In the genomic region with DNA sequence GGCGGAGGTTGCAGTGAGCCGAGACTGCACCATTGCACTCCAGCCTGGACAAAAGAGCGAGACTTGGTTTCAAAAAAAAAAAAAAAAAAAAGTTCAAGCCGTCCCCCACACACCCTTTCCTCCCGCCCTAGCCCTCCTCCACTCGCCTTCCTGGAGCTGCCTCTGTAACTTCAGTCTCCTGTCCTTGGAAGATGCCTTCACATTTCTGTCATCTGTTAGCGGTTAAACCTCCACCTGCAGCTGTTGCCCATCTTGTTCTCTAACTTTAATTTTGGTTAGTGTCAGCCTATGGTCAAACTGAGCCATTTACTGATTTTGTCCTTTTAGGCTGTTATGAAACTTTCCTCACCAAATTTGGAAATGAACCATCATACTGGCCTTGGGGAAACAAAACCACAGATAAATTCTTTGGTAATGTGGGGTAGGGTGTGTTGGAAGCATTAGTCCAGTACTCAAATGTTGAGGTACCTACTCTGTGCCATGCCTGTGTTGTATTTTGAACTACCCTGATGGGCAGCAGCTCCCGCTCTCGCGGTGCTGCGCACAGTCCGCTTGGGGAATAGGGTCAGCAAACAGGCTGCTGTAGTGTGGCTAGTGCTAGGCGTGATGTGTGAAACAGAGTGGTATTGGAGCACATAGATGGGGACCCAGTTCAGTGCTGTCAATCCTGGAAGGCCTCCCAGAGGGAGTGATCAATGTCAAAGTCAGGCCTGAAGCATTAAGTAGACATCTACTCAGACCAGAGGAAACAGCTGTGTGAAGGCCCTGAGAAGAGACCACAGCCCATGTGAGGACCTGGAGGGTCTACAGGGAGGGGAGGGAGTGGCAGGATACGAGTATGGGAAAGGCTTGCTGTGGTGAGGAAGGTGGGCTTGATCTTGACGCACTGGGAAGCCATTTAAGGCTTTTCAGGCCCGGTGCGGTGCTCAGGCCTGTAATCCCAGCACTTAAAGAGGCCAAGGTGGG, we compare ENCODE assay signal across 2 cellular contexts.
TF ChIP-seq lines count a peak whose summit lies in the region.

No MANE protein-coding gene starts in this region.

TF ChIP-seq in IMR-90, 13 proteins besides CTCF, POLR2A, EP300 and RAD21:
- TF ChIP-seq RCOR1 (IDR thresholded peaks at IDR 0.05; ENCODE audit: insufficient replicate concordance, low read length), result no peak
- TF ChIP-seq, protein P1, sequence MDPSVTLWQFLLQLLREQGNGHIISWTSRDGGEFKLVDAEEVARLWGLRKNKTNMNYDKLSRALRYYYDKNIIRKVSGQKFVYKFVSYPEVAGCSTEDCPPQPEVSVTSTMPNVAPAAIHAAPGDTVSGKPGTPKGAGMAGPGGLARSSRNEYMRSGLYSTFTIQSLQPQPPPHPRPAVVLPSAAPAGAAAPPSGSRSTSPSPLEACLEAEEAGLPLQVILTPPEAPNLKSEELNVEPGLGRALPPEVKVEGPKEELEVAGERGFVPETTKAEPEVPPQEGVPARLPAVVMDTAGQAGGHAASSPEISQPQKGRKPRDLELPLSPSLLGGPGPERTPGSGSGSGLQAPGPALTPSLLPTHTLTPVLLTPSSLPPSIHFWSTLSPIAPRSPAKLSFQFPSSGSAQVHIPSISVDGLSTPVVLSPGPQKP (IDR thresholded peaks at IDR 0.05; ENCODE audit: borderline replicate concordance, low read depth, low read length), result no peak
- TF ChIP-seq CHD1 (IDR thresholded peaks at IDR 0.05; ENCODE audit: low read depth, low read length), result no peak
- TF ChIP-seq SMC3 (IDR thresholded peaks at IDR 0.05; ENCODE audit: low read depth, low read length), result no peak
- no peak for TF ChIP-seq FOS (IDR thresholded peaks at IDR 0.05; ENCODE audit: low read depth, low read length)
- TF ChIP-seq CEBPB (IDR thresholded peaks at IDR 0.05; ENCODE audit: low read depth, low read length), result no peak

TF ChIP-seq in WTC11, 78 proteins besides CTCF, POLR2A, EP300 and RAD21:
- TF ChIP-seq SMAD3 (CRISPR knock-in tag; IDR thresholded peaks at IDR 0.05; ENCODE audit: borderline replicate concordance) (no peak), CREM (CRISPR knock-in tag; IDR thresholded peaks at IDR 0.05) (no peak), ZNF423 (CRISPR knock-in tag; IDR thresholded peaks at IDR 0.05) (no peak), CBFB (CRISPR knock-in tag; IDR thresholded peaks at IDR 0.05; ENCODE audit: low read depth) (no peak), CREB1 (CRISPR knock-in tag; IDR thresholded peaks at IDR 0.05) (no peak), ZNF263 (CRISPR knock-in tag; IDR thresholded peaks at IDR 0.05; ENCODE audit: low read depth) (no peak)
- TF ChIP-seq, protein P2, sequence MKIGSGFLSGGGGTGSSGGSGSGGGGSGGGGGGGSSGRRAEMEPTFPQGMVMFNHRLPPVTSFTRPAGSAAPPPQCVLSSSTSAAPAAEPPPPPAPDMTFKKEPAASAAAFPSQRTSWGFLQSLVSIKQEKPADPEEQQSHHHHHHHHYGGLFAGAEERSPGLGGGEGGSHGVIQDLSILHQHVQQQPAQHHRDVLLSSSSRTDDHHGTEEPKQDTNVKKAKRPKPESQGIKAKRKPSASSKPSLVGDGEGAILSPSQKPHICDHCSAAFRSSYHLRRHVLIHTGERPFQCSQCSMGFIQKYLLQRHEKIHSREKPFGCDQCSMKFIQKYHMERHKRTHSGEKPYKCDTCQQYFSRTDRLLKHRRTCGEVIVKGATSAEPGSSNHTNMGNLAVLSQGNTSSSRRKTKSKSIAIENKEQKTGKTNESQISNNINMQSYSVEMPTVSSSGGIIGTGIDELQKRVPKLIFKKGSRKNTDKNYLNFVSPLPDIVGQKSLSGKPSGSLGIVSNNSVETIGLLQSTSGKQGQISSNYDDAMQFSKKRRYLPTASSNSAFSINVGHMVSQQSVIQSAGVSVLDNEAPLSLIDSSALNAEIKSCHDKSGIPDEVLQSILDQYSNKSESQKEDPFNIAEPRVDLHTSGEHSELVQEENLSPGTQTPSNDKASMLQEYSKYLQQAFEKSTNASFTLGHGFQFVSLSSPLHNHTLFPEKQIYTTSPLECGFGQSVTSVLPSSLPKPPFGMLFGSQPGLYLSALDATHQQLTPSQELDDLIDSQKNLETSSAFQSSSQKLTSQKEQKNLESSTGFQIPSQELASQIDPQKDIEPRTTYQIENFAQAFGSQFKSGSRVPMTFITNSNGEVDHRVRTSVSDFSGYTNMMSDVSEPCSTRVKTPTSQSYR (CRISPR knock-in tag; IDR thresholded peaks at IDR 0.05), result no peak
TF ChIP-seq in WTC11: peak in this region for 0.
